In the genomic region with DNA sequence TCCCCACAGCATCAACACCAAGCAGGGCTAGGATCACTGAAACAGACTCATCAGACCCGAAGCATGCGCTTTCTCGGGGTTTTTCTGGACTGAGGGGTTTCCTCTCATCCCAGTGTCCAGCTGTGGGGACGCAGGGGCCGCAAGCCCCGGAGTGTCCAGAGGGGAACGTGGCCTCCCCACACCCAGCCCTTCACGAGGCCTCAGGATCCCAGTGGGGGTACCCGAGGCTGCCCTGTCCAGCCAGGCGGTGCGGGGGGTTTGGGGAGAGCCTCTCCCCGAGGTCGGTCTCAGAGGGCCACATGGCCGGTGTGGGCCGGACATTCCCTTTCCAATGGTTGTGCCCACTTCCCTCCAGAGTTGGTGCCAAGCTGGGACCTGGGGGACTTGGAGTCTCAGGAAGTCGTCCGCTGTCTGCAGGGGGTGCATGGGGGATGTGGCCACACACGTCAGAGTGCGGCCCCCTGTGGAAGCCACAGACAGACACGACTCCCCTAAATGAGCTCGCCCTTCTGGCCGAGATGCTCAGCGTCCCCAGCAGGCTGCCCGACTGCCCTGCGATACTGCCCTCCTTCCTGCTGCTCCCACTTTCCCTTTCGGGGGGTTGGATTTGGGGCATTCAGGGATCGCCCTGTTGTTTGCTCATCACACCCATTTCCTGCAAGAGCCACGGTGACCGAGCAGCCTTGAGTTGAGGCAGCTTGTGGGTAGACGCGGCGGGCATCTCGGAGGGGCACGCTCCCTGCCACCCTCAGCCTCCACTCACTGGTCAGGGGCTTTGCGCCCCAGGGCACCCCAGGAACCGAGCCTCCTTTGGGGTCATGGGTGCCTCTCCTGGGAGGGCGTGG, we compare ENCODE assay signal across 13 cellular contexts. TPM values are rescaled to one million over a fixed set of nuclear protein-coding genes. Genes with fewer than 3 reads are reported as not detected.
DNase-seq lines count a peak whose midpoint lies in the region; ATAC-seq and TF ChIP-seq lines count a peak whose summit lies in the region.
"Had no signal": no experiment of that assay in that cellular context is flagged by ENCODE, and none has a peak within 500 bp of the region (broad histone marks: within the 10 kb centered on the region; RNA-seq: fewer than 3 reads in every experiment).

No MANE protein-coding gene starts in this region.

- peaks cover 13% of the 10 kb centered on the region for H3K4me1 ChIP-seq in lower lobe of right lung
- H3K4me1 ChIP-seq in thoracic aorta (ENCODE audit: control insufficient read depth in 1 of 2, low read depth in 2 of 2) = peaks cover 8 to 38% of the 10 kb centered on the region in 2 donors

- peaks cover 3% of the 10 kb centered on the region for H3K27me3 ChIP-seq in lower lobe of right lung (ENCODE audit: low read depth)
- H3K27me3 ChIP-seq in thoracic aorta (replicated peaks; ENCODE audit: insufficient read depth) = no peaks in the 10 kb centered on the region

- H3K4me1 Mint-ChIP-seq in chondrocyte (ENCODE audit: low read depth) = peaks cover 17% of the 10 kb centered on the region

- H3K9me3 ChIP-seq in lower lobe of right lung = no peaks in the 10 kb centered on the region
- no peaks in the 10 kb centered on the region for H3K9me3 ChIP-seq in thoracic aorta

- H3K4me3 ChIP-seq in lower lobe of right lung (no peak overlapping the region), thoracic aorta (no peak overlapping the region)

- intact Hi-C loops in lower lobe of right lung (cut with DNase I) = no loop called here

- no peaks in the 10 kb centered on the region for H3K27me3 Mint-ChIP-seq in chondrocyte (ENCODE audit: low read depth)

- no peak overlapping the region for H3K27ac ChIP-seq in lower lobe of right lung
- H3K27ac ChIP-seq in thoracic aorta = peak overlapping the region; percentile 33 to 78

- H3K36me3 Mint-ChIP-seq in chondrocyte (ENCODE audit: low read depth) = peaks cover 18% of the 10 kb centered on the region

- H3K36me3 ChIP-seq in lower lobe of right lung (peaks cover 23% of the 10 kb centered on the region), thoracic aorta (peaks cover 54% of the 10 kb centered on the region)

- ATAC-seq in lower lobe of right lung (no peak), thoracic aorta (ENCODE audit: insufficient number of reproducible peaks, low FRiP score, low read depth) (no peak)

- TF ChIP-seq CTCF in chondrocyte (IDR thresholded peaks at IDR 0.05) = no peak
- no peak for TF ChIP-seq CTCF in lower lobe of right lung (IDR thresholded peaks at IDR 0.05)
- no peak for TF ChIP-seq CTCF in thoracic aorta (IDR thresholded peaks at IDR 0.05)

- peak overlapping the region; percentile 64 for H3K4me3 Mint-ChIP-seq in chondrocyte (ENCODE audit: unreplicated experiment)

- H3K9me3 Mint-ChIP-seq in chondrocyte (ENCODE audit: low read depth) = no peaks in the 10 kb centered on the region

- DNase-seq in activated CD4-positive, alpha-beta T cell treated with anti-CD3 and anti-CD28 coated beads for 48 hours = peak; percentile 2
- DNase-seq in activated CD4-positive, alpha-beta T cell treated with anti-CD3 and anti-CD28 coated beads, Interleukin-2, amount 50 U/mL, for 4 hours = no peak
- DNase-seq in chondrocyte (ENCODE audit: low spot score) = peak; percentile 92
- DNase-seq in lower lobe of right lung = peak; percentile 43
- DNase-seq in thoracic aorta (ENCODE audit: low spot score) = peak; percentile 1
- no peak for DNase-seq in NCI-H524 (lab: John Stamatoyannopoulos, UW)
- DNase-seq in nucleus accumbens (lab: John Stamatoyannopoulos, UW) = no peak
- DNase-seq in NCI-H82 treated with DMSO at 0.1 percent for 48 hours (lab: John Stamatoyannopoulos, UW; ENCODE audit: unreplicated experiment) = no peak
- DNase-seq: DMS 273 treated with DMSO at 0.1 percent for 48 hours, NCI-H187 treated with DMSO at 0.1 percent for 48 hours, NCI-H82, retina, SHP77 had no signal

- H3K27ac Mint-ChIP-seq in chondrocyte (ENCODE audit: unreplicated experiment) = peak overlapping the region; percentile 43

RNA-seq across cellular contexts. Expression of gene COL6A1, which starts 4.1 kb away (rescaled TPM):
- total RNA-seq in chondrocyte (994 to 1,063 TPM (median 1,052 TPM) in 3 replicates), lower lobe of right lung (148 TPM), thoracic aorta (1,000 to 10,000 TPM in 1 of 2 donors, 100 to 1,000 TPM in 1; 814 to 1,189 TPM)

Comparison
In these comparisons a context has a peak if more than half of its experiments do, and no peak if none do; other contexts are left out.
1. DNase-seq: peak in activated CD4-positive, alpha-beta T cell treated with anti-CD3 and anti-CD28 coated beads for 48 hours (single experiment), chondrocyte (single experiment), lower lobe of right lung (single experiment) and thoracic aorta (single experiment); none in activated CD4-positive, alpha-beta T cell treated with anti-CD3 and anti-CD28 coated beads, Interleukin-2, amount 50 U/mL, for 4 hours (0 of 2), NCI-H524 (0 of 2), nucleus accumbens (0 of 56) and NCI-H82 treated with DMSO at 0.1 percent for 48 hours (single experiment).